Comparison of ENCODE assay signal across 1 cellular context in the genomic region with DNA sequence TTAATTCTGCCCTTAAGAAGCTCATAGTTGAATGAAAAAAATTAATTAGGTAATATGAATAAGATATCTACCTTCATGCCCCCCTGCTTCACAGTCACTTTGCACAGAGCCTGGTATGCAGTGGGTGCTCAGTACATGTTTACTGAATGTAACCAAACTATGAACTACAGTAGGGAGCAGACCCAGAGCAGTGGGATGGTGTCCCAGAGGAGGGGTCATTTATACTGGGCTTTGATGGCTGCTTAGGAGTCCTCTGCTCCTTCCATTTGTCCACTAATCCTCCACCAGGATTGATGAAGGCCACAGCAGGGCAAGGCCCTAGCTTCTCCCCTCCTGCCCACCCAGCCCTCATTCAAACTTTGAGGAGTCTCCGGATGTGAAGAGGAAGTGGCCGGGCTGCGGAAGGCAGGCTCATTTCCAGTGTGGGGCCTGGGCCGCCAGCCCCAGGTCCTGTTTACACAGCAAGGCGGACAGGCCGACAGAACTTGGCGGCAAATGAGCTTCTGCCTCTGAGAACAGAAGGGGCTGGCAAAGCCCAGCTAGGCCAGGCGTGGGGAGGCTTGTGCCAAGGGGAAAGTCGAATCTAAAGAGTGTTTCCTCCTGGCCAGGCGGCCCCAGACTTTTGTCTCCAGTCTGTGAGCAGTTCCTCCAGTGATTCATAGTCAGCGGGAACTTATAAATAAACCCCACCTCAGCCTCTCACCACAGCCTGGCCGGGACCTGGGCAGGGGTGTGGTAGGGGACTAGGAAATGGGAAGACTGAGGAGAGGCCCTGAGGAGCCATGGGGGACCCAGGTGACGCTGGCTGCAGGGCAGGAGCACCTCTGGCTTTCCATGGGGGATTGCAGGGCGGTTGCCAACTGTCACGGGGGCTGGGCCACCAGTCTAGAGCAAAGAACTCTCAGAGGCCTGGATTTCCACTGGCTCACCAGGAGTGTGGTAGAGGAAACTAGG.
A peak's percentile ranks its signal among the peaks of the same experiment; 100 is the strongest.
TF ChIP-seq lines count a peak whose summit lies in the region.

No MANE protein-coding gene starts in this region.

TF ChIP-seq in K562, 482 proteins besides CTCF, POLR2A, EP300 and RAD21 (continued from another document):
- no peak for TF ChIP-seq TAL1 (IDR thresholded peaks at IDR 0.05)
- TF ChIP-seq ZNF316 (IDR thresholded peaks at IDR 0.05): no peak
- TF ChIP-seq ZNF41 (CRISPR knock-in tag; conservative IDR thresholded peaks at IDR 0.05): no peak
- TF ChIP-seq, protein P1, sequence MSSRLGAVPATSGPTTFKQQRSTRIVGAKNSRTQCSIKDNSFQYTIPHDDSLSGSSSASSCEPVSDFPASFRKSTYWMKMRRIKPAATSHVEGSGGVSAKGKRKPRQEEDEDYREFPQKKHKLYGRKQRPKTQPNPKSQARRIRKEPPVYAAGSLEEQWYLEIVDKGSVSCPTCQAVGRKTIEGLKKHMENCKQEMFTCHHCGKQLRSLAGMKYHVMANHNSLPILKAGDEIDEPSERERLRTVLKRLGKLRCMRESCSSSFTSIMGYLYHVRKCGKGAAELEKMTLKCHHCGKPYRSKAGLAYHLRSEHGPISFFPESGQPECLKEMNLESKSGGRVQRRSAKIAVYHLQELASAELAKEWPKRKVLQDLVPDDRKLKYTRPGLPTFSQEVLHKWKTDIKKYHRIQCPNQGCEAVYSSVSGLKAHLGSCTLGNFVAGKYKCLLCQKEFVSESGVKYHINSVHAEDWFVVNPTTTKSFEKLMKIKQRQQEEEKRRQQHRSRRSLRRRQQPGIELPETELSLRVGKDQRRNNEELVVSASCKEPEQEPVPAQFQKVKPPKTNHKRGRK (tag; IDR thresholded peaks at IDR 0.05): no peak
- peak; percentile 85 for TF ChIP-seq ZKSCAN8 (CRISPR knock-in tag; IDR thresholded peaks at IDR 0.05)
- TF ChIP-seq, protein P2, sequence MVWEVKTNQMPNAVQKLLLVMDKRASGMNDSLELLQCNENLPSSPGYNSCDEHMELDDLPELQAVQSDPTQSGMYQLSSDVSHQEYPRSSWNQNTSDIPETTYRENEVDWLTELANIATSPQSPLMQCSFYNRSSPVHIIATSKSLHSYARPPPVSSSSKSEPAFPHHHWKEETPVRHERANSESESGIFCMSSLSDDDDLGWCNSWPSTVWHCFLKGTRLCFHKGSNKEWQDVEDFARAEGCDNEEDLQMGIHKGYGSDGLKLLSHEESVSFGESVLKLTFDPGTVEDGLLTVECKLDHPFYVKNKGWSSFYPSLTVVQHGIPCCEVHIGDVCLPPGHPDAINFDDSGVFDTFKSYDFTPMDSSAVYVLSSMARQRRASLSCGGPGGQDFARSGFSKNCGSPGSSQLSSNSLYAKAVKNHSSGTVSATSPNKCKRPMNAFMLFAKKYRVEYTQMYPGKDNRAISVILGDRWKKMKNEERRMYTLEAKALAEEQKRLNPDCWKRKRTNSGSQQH (CRISPR knock-in tag; IDR thresholded peaks at IDR 0.05): no peak
- TF ChIP-seq, protein P3, sequence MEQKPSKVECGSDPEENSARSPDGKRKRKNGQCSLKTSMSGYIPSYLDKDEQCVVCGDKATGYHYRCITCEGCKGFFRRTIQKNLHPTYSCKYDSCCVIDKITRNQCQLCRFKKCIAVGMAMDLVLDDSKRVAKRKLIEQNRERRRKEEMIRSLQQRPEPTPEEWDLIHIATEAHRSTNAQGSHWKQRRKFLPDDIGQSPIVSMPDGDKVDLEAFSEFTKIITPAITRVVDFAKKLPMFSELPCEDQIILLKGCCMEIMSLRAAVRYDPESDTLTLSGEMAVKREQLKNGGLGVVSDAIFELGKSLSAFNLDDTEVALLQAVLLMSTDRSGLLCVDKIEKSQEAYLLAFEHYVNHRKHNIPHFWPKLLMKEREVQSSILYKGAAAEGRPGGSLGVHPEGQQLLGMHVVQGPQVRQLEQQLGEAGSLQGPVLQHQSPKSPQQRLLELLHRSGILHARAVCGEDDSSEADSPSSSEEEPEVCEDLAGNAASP (IDR thresholded peaks at IDR 0.05): no peak
- TF ChIP-seq, protein P4, sequence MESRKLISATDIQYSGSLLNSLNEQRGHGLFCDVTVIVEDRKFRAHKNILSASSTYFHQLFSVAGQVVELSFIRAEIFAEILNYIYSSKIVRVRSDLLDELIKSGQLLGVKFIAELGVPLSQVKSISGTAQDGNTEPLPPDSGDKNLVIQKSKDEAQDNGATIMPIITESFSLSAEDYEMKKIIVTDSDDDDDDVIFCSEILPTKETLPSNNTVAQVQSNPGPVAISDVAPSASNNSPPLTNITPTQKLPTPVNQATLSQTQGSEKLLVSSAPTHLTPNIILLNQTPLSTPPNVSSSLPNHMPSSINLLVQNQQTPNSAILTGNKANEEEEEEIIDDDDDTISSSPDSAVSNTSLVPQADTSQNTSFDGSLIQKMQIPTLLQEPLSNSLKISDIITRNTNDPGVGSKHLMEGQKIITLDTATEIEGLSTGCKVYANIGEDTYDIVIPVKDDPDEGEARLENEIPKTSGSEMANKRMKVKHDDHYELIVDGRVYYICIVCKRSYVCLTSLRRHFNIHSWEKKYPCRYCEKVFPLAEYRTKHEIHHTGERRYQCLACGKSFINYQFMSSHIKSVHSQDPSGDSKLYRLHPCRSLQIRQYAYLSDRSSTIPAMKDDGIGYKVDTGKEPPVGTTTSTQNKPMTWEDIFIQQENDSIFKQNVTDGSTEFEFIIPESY (CRISPR knock-in tag; IDR thresholded peaks at IDR 0.05): peak; percentile 30; the same call in 1 of the 2 replicates
- no peak for TF ChIP-seq EZH2 (IDR thresholded peaks at IDR 0.05; ENCODE audit: borderline replicate concordance, low read depth, low read length)
- no peak for TF ChIP-seq HCFC1 (IDR thresholded peaks at IDR 0.05; ENCODE audit: low read depth, low read length)
- TF ChIP-seq DNMT1 (IDR thresholded peaks at IDR 0.05): no peak
- no peak for TF ChIP-seq RBM15 (IDR thresholded peaks at IDR 0.05; ENCODE audit: insufficient read depth, low read length)
- no peak for TF ChIP-seq ESRRA (IDR thresholded peaks at IDR 0.05; ENCODE audit: borderline replicate concordance, low read depth)
- no peak for TF ChIP-seq ZNF384 (IDR thresholded peaks at IDR 0.05; ENCODE audit: low read depth, low read length)
- TF ChIP-seq ZNF224 (CRISPR knock-in tag; IDR thresholded peaks at IDR 0.05): no peak
- TF ChIP-seq DMBX1 (CRISPR knock-in tag; IDR thresholded peaks at IDR 0.05; ENCODE audit: borderline replicate concordance): no peak
- no peak for TF ChIP-seq ZNF184 (CRISPR knock-in tag; IDR thresholded peaks at IDR 0.05)
- no peak for TF ChIP-seq POU5F1 (IDR thresholded peaks at IDR 0.05; ENCODE audit: borderline replicate concordance, low read depth, low read length, partially characterized antibody)
- TF ChIP-seq HDAC8 (tag; IDR thresholded peaks at IDR 0.05): no peak
- TF ChIP-seq, protein P5, sequence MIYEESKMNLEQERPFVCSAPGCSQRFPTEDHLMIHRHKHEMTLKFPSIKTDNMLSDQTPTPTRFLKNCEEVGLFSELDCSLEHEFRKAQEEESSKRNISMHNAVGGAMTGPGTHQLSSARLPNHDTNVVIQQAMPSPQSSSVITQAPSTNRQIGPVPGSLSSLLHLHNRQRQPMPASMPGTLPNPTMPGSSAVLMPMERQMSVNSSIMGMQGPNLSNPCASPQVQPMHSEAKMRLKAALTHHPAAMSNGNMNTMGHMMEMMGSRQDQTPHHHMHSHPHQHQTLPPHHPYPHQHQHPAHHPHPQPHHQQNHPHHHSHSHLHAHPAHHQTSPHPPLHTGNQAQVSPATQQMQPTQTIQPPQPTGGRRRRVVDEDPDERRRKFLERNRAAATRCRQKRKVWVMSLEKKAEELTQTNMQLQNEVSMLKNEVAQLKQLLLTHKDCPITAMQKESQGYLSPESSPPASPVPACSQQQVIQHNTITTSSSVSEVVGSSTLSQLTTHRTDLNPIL (CRISPR knock-in tag; IDR thresholded peaks at IDR 0.05): no peak
- no peak for TF ChIP-seq POLR3G (IDR thresholded peaks at IDR 0.05; ENCODE audit: extremely low read depth, insufficient read length, insufficient replicate concordance)
- no peak for TF ChIP-seq MEIS2 (IDR thresholded peaks at IDR 0.05; ENCODE audit: partially characterized antibody)
- no peak for TF ChIP-seq ZNF165 (CRISPR knock-in tag; IDR thresholded peaks at IDR 0.05; ENCODE audit: borderline replicate concordance)
- no peak for TF ChIP-seq ZBTB7A (IDR thresholded peaks at IDR 0.05; ENCODE audit: borderline replicate concordance, control insufficient read depth, low read depth, low read length)
- TF ChIP-seq, protein P6, sequence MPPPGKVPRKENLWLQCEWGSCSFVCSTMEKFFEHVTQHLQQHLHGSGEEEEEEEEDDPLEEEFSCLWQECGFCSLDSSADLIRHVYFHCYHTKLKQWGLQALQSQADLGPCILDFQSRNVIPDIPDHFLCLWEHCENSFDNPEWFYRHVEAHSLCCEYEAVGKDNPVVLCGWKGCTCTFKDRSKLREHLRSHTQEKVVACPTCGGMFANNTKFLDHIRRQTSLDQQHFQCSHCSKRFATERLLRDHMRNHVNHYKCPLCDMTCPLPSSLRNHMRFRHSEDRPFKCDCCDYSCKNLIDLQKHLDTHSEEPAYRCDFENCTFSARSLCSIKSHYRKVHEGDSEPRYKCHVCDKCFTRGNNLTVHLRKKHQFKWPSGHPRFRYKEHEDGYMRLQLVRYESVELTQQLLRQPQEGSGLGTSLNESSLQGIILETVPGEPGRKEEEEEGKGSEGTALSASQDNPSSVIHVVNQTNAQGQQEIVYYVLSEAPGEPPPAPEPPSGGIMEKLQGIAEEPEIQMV (tag; conservative IDR thresholded peaks at IDR 0.05; ENCODE audit: low read depth): no peak
- TF ChIP-seq HMG20B (CRISPR knock-in tag; IDR thresholded peaks at IDR 0.05): no peak
- no peak for TF ChIP-seq ZNF551 (CRISPR knock-in tag; IDR thresholded peaks at IDR 0.05)
- no peak for TF ChIP-seq FOXJ2 (tag; IDR thresholded peaks at IDR 0.05)
- TF ChIP-seq, protein P7, sequence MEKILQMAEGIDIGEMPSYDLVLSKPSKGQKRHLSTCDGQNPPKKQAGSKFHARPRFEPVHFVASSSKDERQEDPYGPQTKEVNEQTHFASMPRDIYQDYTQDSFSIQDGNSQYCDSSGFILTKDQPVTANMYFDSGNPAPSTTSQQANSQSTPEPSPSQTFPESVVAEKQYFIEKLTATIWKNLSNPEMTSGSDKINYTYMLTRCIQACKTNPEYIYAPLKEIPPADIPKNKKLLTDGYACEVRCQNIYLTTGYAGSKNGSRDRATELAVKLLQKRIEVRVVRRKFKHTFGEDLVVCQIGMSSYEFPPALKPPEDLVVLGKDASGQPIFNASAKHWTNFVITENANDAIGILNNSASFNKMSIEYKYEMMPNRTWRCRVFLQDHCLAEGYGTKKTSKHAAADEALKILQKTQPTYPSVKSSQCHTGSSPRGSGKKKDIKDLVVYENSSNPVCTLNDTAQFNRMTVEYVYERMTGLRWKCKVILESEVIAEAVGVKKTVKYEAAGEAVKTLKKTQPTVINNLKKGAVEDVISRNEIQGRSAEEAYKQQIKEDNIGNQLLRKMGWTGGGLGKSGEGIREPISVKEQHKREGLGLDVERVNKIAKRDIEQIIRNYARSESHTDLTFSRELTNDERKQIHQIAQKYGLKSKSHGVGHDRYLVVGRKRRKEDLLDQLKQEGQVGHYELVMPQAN (IDR thresholded peaks at IDR 0.05; ENCODE audit: borderline replicate concordance): no peak
